Comparison of ENCODE assay signal across 1 cellular context in the genomic region with DNA sequence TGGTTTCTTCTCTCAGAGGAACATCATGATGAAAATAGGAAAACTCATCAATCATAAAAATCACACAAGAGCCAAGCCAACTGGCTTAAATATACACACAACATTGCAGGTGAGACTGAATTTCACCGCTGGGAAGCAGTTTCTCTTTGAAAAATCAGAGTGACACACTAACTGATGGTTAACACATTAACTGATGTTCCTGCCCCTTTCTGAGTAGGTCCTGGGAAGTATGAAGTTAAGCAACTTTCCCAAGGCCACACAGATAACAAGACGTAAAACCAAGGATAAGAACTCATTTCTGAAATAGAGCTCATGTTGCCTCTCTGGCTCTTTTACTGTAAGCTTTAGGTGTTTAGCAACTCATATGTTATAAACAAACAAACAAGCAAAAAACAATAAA.
TF ChIP-seq lines count a peak whose summit lies in the region.

No MANE protein-coding gene starts in this region.

TF ChIP-seq in H1, 55 proteins besides CTCF, POLR2A, EP300 and RAD21 (continued from another document):
- TF ChIP-seq, protein P1, sequence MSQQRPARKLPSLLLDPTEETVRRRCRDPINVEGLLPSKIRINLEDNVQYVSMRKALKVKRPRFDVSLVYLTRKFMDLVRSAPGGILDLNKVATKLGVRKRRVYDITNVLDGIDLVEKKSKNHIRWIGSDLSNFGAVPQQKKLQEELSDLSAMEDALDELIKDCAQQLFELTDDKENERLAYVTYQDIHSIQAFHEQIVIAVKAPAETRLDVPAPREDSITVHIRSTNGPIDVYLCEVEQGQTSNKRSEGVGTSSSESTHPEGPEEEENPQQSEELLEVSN (IDR thresholded peaks at IDR 0.05), result no peak
- TF ChIP-seq TCF12 (IDR thresholded peaks at IDR 0.05; ENCODE audit: low read depth, low read length) (no peak), CTBP2 (IDR thresholded peaks at IDR 0.05; ENCODE audit: borderline replicate concordance, insufficient read depth, insufficient read length, low read length) (no peak), BCL11A (IDR thresholded peaks at IDR 0.05; ENCODE audit: low read depth in 2 of 2, low read length in 2 of 2) (no peak)
